In genomic region chr5:133611357-133612020, GRCh38 we compare ENCODE assay signal across 1 cellular context.
TF ChIP-seq lines count a peak whose summit lies in the region.

No MANE protein-coding gene starts in this region.

TF ChIP-seq in HEK293, 187 proteins besides CTCF, POLR2A, EP300 and RAD21 (continued from another document):
- TF ChIP-seq ZNF449 (tag by site-specific recombination; IDR thresholded peaks at IDR 0.05): no peak
